ENCODE assay signal across 15 cellular contexts in the genomic region with DNA sequence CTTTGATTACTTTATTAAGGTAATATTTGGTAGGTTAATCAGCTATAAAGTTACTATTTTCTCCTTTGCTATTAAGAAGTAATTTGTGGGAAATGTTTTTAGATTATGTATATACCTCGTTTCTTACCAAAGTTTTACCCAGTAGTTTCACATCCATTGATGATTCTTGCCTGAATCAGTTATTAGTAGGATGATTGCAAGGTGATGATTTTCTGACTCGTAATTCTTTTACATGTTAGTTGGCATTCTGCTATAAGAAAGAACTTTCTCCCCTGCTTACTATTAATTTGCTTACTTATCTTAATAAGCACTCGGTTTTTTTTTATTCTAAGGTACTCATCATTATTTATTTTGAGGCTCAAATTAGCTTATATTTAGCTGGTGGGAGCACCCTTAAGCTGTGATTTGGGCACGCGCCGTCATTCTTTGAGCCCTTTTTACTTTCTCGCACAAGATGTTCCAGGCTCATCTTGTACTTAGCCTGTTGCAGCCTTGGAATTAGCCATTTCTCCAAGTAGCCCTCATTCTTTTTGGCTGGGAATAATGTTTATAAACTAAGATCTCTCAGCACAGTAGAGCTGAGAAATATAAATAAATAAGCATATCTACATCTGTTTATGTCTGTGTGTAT. TPM values are rescaled to one million over a fixed set of nuclear protein-coding genes. Genes with fewer than 3 reads are reported as not detected.
DNase-seq lines count a peak whose midpoint lies in the region; ATAC-seq, FAIRE-seq and TF ChIP-seq lines count a peak whose summit lies in the region.
"Had no signal": no experiment of that assay in that cellular context is flagged by ENCODE, and none has a peak within 500 bp of the region (broad histone marks: within the 10 kb centered on the region; RNA-seq: fewer than 3 reads in every experiment).

No MANE protein-coding gene starts in this region.

- FAIRE-seq in GM19239 (lab: Jason Lieb, UNC) (peak; percentile 11), GM12891 (lab: Jason Lieb, UNC) (no peak)
- FAIRE-seq: H1 had no signal

- peak overlapping the region; percentile 88 for H3K27ac ChIP-seq in epithelial cell of prostate
- H3K27ac ChIP-seq: PC-9 had no signal

- no peak for ATAC-seq in stimulated activated effector memory CD8-positive, alpha-beta T cell treated with anti-CD3 and anti-CD28 coated beads, Interleukin-12 subunit alpha, Interleukin-12 subunit beta, amount 100 ng/mL, for 72 hours
- no peak for ATAC-seq in GM18511 (IDR thresholded peaks at IDR 0.05; ENCODE audit: unreplicated experiment)
- ATAC-seq in GM18870 (IDR thresholded peaks at IDR 0.05; ENCODE audit: unreplicated experiment), result no peak

- peak overlapping the region; percentile 28 for H3K27ac Mint-ChIP-seq in activated naive CD4-positive, alpha-beta T cell treated with anti-CD3 and anti-CD28 coated beads for 36 hours
- H3K27ac Mint-ChIP-seq in activated naive CD4-positive, alpha-beta T cell treated with anti-CD3 and anti-CD28 coated beads, Interleukin-2, amount 10 ng/mL, durations not matched to agents 7 days and 5 days, result no peak overlapping the region
- H3K27ac Mint-ChIP-seq in stimulated activated effector memory CD8-positive, alpha-beta T cell treated with anti-CD3 and anti-CD28 coated beads, Interleukin-12 subunit alpha, Interleukin-12 subunit beta, amount 100 ng/mL, for 72 hours, result peak overlapping the region; percentile 63

- H3K27me3 Mint-ChIP-seq in activated naive CD4-positive, alpha-beta T cell treated with anti-CD3 and anti-CD28 coated beads for 36 hours (ENCODE audit: low read depth), result no peaks in the 10 kb centered on the region
- H3K27me3 Mint-ChIP-seq in activated naive CD4-positive, alpha-beta T cell treated with anti-CD3 and anti-CD28 coated beads, Interleukin-2, amount 10 ng/mL, durations not matched to agents 7 days and 5 days, result no peaks in the 10 kb centered on the region

- no peak overlapping the region for H3K4me3 Mint-ChIP-seq in activated naive CD4-positive, alpha-beta T cell treated with anti-CD3 and anti-CD28 coated beads for 36 hours
- no peak overlapping the region for H3K4me3 Mint-ChIP-seq in activated naive CD4-positive, alpha-beta T cell treated with anti-CD3 and anti-CD28 coated beads, Interleukin-2, amount 10 ng/mL, durations not matched to agents 7 days and 5 days
- no peak overlapping the region for H3K4me3 Mint-ChIP-seq in stimulated activated effector memory CD8-positive, alpha-beta T cell treated with anti-CD3 and anti-CD28 coated beads, Interleukin-12 subunit alpha, Interleukin-12 subunit beta, amount 100 ng/mL, for 72 hours

- CTCF ChIA-PET in activated naive CD4-positive, alpha-beta T cell treated with anti-CD3 and anti-CD28 coated beads for 36 hours (lab: Charles Lee), result interaction anchor here (0.8 to 1.6 kb wide), 3 partner anchors 10 to 80 kb away, joined by 3 to 7 read pairs (median 6); no protein-coding TSS in a partner anchor
- CTCF ChIA-PET in activated naive CD4-positive, alpha-beta T cell treated with anti-CD3 and anti-CD28 coated beads, Interleukin-2, amount 10 ng/mL, durations not matched to agents 7 days and 5 days (lab: Charles Lee), result interaction anchor here (1.4 kb wide), 1 partner anchor 13 kb away, joined by 3 read pairs; no protein-coding TSS in a partner anchor

- peaks cover 89% of the 10 kb centered on the region for H3K4me1 Mint-ChIP-seq in activated naive CD4-positive, alpha-beta T cell treated with anti-CD3 and anti-CD28 coated beads for 36 hours (ENCODE audit: low read depth)
- peaks cover 45% of the 10 kb centered on the region for H3K4me1 Mint-ChIP-seq in activated naive CD4-positive, alpha-beta T cell treated with anti-CD3 and anti-CD28 coated beads, Interleukin-2, amount 10 ng/mL, durations not matched to agents 7 days and 5 days
- H3K4me1 Mint-ChIP-seq in stimulated activated effector memory CD8-positive, alpha-beta T cell treated with anti-CD3 and anti-CD28 coated beads, Interleukin-12 subunit alpha, Interleukin-12 subunit beta, amount 100 ng/mL, for 72 hours, result peaks cover 78% of the 10 kb centered on the region

- intact Hi-C loops in activated naive CD4-positive, alpha-beta T cell treated with anti-CD3 and anti-CD28 coated beads for 36 hours (cut with micrococcal nuclease), result loop anchor here (1.0 kb wide), 1 partner anchor 9 kb away; no protein-coding TSS in a partner anchor

- DNase-seq in activated naive CD4-positive, alpha-beta T cell treated with anti-CD3 and anti-CD28 coated beads for 36 hours, result no peak
- DNase-seq in activated naive CD4-positive, alpha-beta T cell treated with anti-CD3 and anti-CD28 coated beads, Interleukin-2, amount 10 ng/mL, durations not matched to agents 7 days and 5 days, result no peak
- DNase-seq in GM19239 (ENCODE audit: insufficient read length, low spot score) (no peak), epithelial cell of prostate (ENCODE audit: low read depth, low spot score) (no peak), GM12891 (ENCODE audit: insufficient read length, low spot score) (no peak)
- DNase-seq in stimulated activated effector memory CD8-positive, alpha-beta T cell treated with anti-CD3 and anti-CD28 coated beads, Interleukin-12 subunit alpha, Interleukin-12 subunit beta, amount 100 ng/mL, for 72 hours (ENCODE audit: low spot score in 2 of 2), result no peak
- DNase-seq: GF-D8, KG1, NCI-H1092, NCI-H1694, NCI-H446, PC-9 had no signal

- no peaks in the 10 kb centered on the region for H3K36me3 Mint-ChIP-seq in activated naive CD4-positive, alpha-beta T cell treated with anti-CD3 and anti-CD28 coated beads for 36 hours (ENCODE audit: low read depth)
- peaks cover 10% of the 10 kb centered on the region for H3K36me3 Mint-ChIP-seq in activated naive CD4-positive, alpha-beta T cell treated with anti-CD3 and anti-CD28 coated beads, Interleukin-2, amount 10 ng/mL, durations not matched to agents 7 days and 5 days
- H3K36me3 Mint-ChIP-seq in stimulated activated effector memory CD8-positive, alpha-beta T cell treated with anti-CD3 and anti-CD28 coated beads, Interleukin-12 subunit alpha, Interleukin-12 subunit beta, amount 100 ng/mL, for 72 hours, result no peaks in the 10 kb centered on the region

- no peaks in the 10 kb centered on the region for H3K9me3 Mint-ChIP-seq in activated naive CD4-positive, alpha-beta T cell treated with anti-CD3 and anti-CD28 coated beads for 36 hours
- no peaks in the 10 kb centered on the region for H3K9me3 Mint-ChIP-seq in activated naive CD4-positive, alpha-beta T cell treated with anti-CD3 and anti-CD28 coated beads, Interleukin-2, amount 10 ng/mL, durations not matched to agents 7 days and 5 days
- no peaks in the 10 kb centered on the region for H3K9me3 Mint-ChIP-seq in stimulated activated effector memory CD8-positive, alpha-beta T cell treated with anti-CD3 and anti-CD28 coated beads, Interleukin-12 subunit alpha, Interleukin-12 subunit beta, amount 100 ng/mL, for 72 hours

- no peak for TF ChIP-seq POLR2A in GM12891 (IDR thresholded peaks at IDR 0.05; ENCODE audit: low read depth, low read length)

TF ChIP-seq in GM12891, 5 proteins besides CTCF, POLR2A, EP300 and RAD21:
- TF ChIP-seq SPI1 (IDR thresholded peaks at IDR 0.05; ENCODE audit: low read depth, low read length), result no peak
- no peak for TF ChIP-seq POU2F2 (IDR thresholded peaks at IDR 0.05; ENCODE audit: low read depth, low read length)
- no peak for TF ChIP-seq TAF1 (IDR thresholded peaks at IDR 0.05; ENCODE audit: low read depth, low read length)
- no peak for TF ChIP-seq PAX5 (IDR thresholded peaks at IDR 0.05; ENCODE audit: insufficient read depth, low read length, severe bottlenecking)

RNA-seq across cellular contexts. Expression of gene USP3, which starts 15.3 kb away (rescaled TPM):
- 10 to 100 TPM; 49.9 to 52.2 TPM for total RNA-seq in activated naive CD4-positive, alpha-beta T cell treated with anti-CD3 and anti-CD28 coated beads for 36 hours
- polyA plus RNA-seq in GM12891 (2012; ENCODE audit: low read depth, missing spikeins), result 21.5 TPM
